ENCODE assay signal across 18 cellular contexts in the genomic region with DNA sequence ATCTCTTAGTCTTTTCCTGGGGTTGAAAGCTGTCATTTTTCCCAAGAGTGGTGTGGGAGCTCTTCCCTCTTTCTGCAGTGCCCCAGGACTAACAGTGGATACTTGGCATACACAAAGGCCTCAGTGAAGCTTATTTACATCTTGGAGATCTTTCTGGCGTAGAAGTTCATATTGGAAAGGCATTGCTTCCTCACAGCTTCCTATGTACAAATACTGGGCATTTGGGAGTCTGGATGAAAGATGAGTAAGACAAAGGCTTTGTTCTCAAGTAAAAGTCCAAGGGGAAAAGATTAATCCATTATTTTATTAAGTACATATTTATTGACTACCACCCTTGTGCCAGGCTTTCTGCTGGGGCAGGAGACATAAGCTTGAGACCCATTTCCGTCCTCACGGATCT. TPM values are rescaled to one million over a fixed set of nuclear protein-coding genes. Genes with fewer than 3 reads are reported as not detected.
A peak's percentile ranks its signal among the peaks of the same experiment; 100 is the strongest.
DNase-seq lines count a peak whose midpoint lies in the region; ATAC-seq and TF ChIP-seq lines count a peak whose summit lies in the region.
"Had no signal": no experiment of that assay in that cellular context is flagged by ENCODE, and none has a peak within 500 bp of the region (broad histone marks: within the 10 kb centered on the region; RNA-seq: fewer than 3 reads in every experiment).

No MANE protein-coding gene starts in this region.

- H3K27me3 Mint-ChIP-seq in CD14-positive monocyte (ENCODE audit: low read depth in 3 of 3): no peaks in the 10 kb centered on the region
- H3K27me3 Mint-ChIP-seq in IgD-negative memory B cell: no peaks in the 10 kb centered on the region
- no peaks in the 10 kb centered on the region for H3K27me3 Mint-ChIP-seq in activated CD8-positive, alpha-beta T cell treated with anti-CD3 and anti-CD28 coated beads for 36 hours

- no peak for ATAC-seq in activated CD8-positive, alpha-beta T cell treated with anti-CD3 and anti-CD28 coated beads for 36 hours
- ATAC-seq: upper lobe of right lung had no signal

- H3K27ac ChIP-seq in neutrophil (peak overlapping the region; percentile 57), WERI-Rb-1 (no peak overlapping the region)
- H3K27ac ChIP-seq: GM23248, psoas muscle, upper lobe of right lung had no signal

- H3K4me1 ChIP-seq in neutrophil (ENCODE audit: control insufficient read depth in 1 of 2, insufficient read depth in 1 of 2, low read depth in 1 of 2, low read length in 1 of 2): peaks cover 3 to 20% of the 10 kb centered on the region in 2 experiments

- H3K4me3 ChIP-seq in neutrophil (ENCODE audit: low read depth in 1 of 2, low read length in 1 of 2) (no peak overlapping the region), WERI-Rb-1 (ENCODE audit: low read depth, low read length) (no peak overlapping the region)
- H3K4me3 ChIP-seq: GM23248, psoas muscle, upper lobe of right lung had no signal

- TF ChIP-seq CTCF in CD14-positive monocyte (IDR thresholded peaks at IDR 0.05) (no peak), neutrophil (IDR thresholded peaks at IDR 0.05) (no peak), WERI-Rb-1 (IDR thresholded peaks at IDR 0.05; ENCODE audit: low read depth, low read length) (no peak)
- TF ChIP-seq CTCF in activated CD8-positive, alpha-beta T cell treated with anti-CD3 and anti-CD28 coated beads for 36 hours (IDR thresholded peaks at IDR 0.05): no peak

- H3K9me3 ChIP-seq in neutrophil (no peaks in the 10 kb centered on the region), WERI-Rb-1 (ENCODE audit: severe bottlenecking) (no peaks in the 10 kb centered on the region)
- H3K9me3 ChIP-seq: psoas muscle, upper lobe of right lung had no signal

- H3K27ac Mint-ChIP-seq in CD14-positive monocyte (peak overlapping the region; percentile 78 to 88 (median 87)), IgD-negative memory B cell (peak overlapping the region; percentile 72 to 94 (median 91))
- no peak overlapping the region for H3K27ac Mint-ChIP-seq in activated CD8-positive, alpha-beta T cell treated with anti-CD3 and anti-CD28 coated beads for 36 hours

- DNase-seq in CD14-positive monocyte (ENCODE audit: low spot score) (no peak), dermis blood vessel endothelial cell (peak; percentile 67), WERI-Rb-1 (no peak), NCI-H146 (lab: John Stamatoyannopoulos, UW) (no peak), activated gamma-delta T cell treated with Interleukin-2 at 50 U/mL for 16 hours (no peak)
- no peak for DNase-seq in activated CD8-positive, alpha-beta T cell treated with anti-CD3 and anti-CD28 coated beads for 36 hours
- DNase-seq: activated CD8-positive, alpha-beta memory T cell treated with anti-CD3 and anti-CD28 coated beads, Interleukin-2, amount 50 U/mL, for 4 hours; AML-193; amygdala; DMS79 treated with DMSO at 0.1 percent for 48 hours; GM23248; NCI-H2029; NCI-H510A treated with DMSO at 0.1 percent for 48 hours; psoas muscle; SW 1271; upper lobe of right lung had no signal

- H3K36me3 Mint-ChIP-seq in CD14-positive monocyte (peaks cover 12 to 25% of the 10 kb centered on the region in 2 donors), IgD-negative memory B cell (peaks cover 3% of the 10 kb centered on the region)
- H3K36me3 Mint-ChIP-seq in activated CD8-positive, alpha-beta T cell treated with anti-CD3 and anti-CD28 coated beads for 36 hours (ENCODE audit: low read depth): no peaks in the 10 kb centered on the region

- no peak overlapping the region for H3K4me3 Mint-ChIP-seq in CD14-positive monocyte
- peak overlapping the region; percentile 18 to 82 (median 68) for H3K4me3 Mint-ChIP-seq in IgD-negative memory B cell
- H3K4me3 Mint-ChIP-seq in activated CD8-positive, alpha-beta T cell treated with anti-CD3 and anti-CD28 coated beads for 36 hours: no peak overlapping the region

- CTCF ChIA-PET in activated CD8-positive, alpha-beta T cell treated with anti-CD3 and anti-CD28 coated beads for 36 hours (lab: Charles Lee): interaction anchor here (0.6 to 4.0 kb wide), 27 partner anchors 9 to 901 kb away, joined by 3 to 88 read pairs (median 6); no protein-coding TSS in a partner anchor

- H3K27me3 ChIP-seq in neutrophil (no peaks in the 10 kb centered on the region), WERI-Rb-1 (ENCODE audit: insufficient read depth, low read depth, severe bottlenecking) (no peaks in the 10 kb centered on the region)
- H3K27me3 ChIP-seq: upper lobe of right lung had no signal

- intact Hi-C loops in CD14-positive monocyte (cut with micrococcal nuclease): loop anchor here (5.0 kb wide), 2 partner anchors 420 to 565 kb away; no protein-coding TSS in a partner anchor
- intact Hi-C loops in activated CD8-positive, alpha-beta T cell treated with anti-CD3 and anti-CD28 coated beads for 36 hours (cut with micrococcal nuclease): no loop called here

- POLR2A ChIA-PET in activated CD8-positive, alpha-beta T cell treated with anti-CD3 and anti-CD28 coated beads for 36 hours (lab: Charles Lee): interaction anchor here (2.0 kb wide), 1 partner anchor 566 kb away, joined by 5 read pairs; no protein-coding TSS in a partner anchor

- H3K9me3 Mint-ChIP-seq in CD14-positive monocyte (no peaks in the 10 kb centered on the region), IgD-negative memory B cell (no peaks in the 10 kb centered on the region)
- no peaks in the 10 kb centered on the region for H3K9me3 Mint-ChIP-seq in activated CD8-positive, alpha-beta T cell treated with anti-CD3 and anti-CD28 coated beads for 36 hours

- H3K36me3 ChIP-seq in neutrophil (no peaks in the 10 kb centered on the region), WERI-Rb-1 (no peaks in the 10 kb centered on the region)
- H3K36me3 ChIP-seq: upper lobe of right lung had no signal

- H3K4me1 Mint-ChIP-seq in CD14-positive monocyte: peaks cover 89% of the 10 kb centered on the region
- peaks cover 79 to 85% (median 83%) of the 10 kb centered on the region in 3 donors for H3K4me1 Mint-ChIP-seq in IgD-negative memory B cell
- H3K4me1 Mint-ChIP-seq in activated CD8-positive, alpha-beta T cell treated with anti-CD3 and anti-CD28 coated beads for 36 hours (ENCODE audit: low read depth): peaks cover 63% of the 10 kb centered on the region

RNA-seq across cellular contexts. Expression of a gene that starts 22.0 kb away (rescaled TPM):
- polyA plus RNA-seq in CD14-positive monocyte: 10 to 100 TPM; 44.7 to 45.6 TPM
- 69.8 TPM for polyA plus RNA-seq in IgD-negative memory B cell
- 50.5 and 55.1 TPM in 2 replicates for total RNA-seq in dermis blood vessel endothelial cell
- 10 to 100 TPM; 16.9 to 17.0 TPM for total RNA-seq in activated CD8-positive, alpha-beta T cell treated with anti-CD3 and anti-CD28 coated beads for 36 hours

Comparison
In these comparisons a context has a peak if more than half of its experiments do, and no peak if none do; other contexts are left out.
1. H3K4me3 Mint-ChIP-seq: peak in IgD-negative memory B cell (4 of 4); none in CD14-positive monocyte (0 of 2) and activated CD8-positive, alpha-beta T cell treated with anti-CD3 and anti-CD28 coated beads for 36 hours (single experiment).